7 cellular contexts compared by ENCODE assay signal in the genomic region with DNA sequence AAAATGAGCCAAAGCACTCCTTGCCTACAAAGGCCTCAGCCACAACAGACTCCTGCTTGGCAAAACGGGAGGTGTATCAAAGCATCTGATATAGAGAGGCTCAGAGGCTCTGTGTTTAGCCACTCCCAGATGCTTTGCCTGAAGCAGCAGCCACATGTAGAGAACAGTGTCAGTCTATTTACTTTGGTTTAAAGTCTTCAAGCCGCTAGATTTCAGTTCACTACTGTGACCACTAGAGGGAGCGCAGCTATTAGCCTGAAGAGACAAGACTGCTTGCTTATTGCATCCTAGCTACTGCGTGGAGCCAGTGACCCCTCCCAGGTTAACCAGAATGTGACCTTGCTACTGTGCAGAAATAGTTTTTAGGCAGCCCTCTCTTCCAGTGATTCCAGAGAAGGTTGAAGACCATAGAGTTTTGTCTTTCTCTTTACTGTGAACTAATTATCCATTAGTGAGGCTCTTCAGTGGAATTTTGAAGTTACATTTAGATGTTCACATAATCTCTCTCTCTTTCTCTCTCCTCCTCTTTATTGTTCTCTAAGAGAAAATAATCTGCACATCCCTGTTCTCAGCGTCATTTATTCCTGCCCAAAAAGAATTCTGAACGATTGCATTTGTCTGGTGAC. TPM values are rescaled to one million over a fixed set of nuclear protein-coding genes. Genes with fewer than 3 reads are reported as not detected.
A peak's percentile ranks its signal among the peaks of the same experiment; 100 is the strongest.
DNase-seq lines count a peak whose midpoint lies in the region; ATAC-seq and TF ChIP-seq lines count a peak whose summit lies in the region.

No MANE protein-coding gene starts in this region.

- no peaks in the 10 kb centered on the region for H3K4me1 ChIP-seq in heart right ventricle

- H3K27me3 ChIP-seq in heart right ventricle: peaks cover 0 to 3% (median 0%) of the 10 kb centered on the region in 7 donors

- H3K4me3 ChIP-seq in heart right ventricle: no peak overlapping the region

- 8 to 9% methylated on average over 6 of the region's 6 CpGs for WGBS in heart right ventricle, 2 donors

- H3K9me3 ChIP-seq in heart right ventricle: no peaks in the 10 kb centered on the region

- TF ChIP-seq CTCF in heart right ventricle (IDR thresholded peaks at IDR 0.05): peak; percentile 65 to 93 (median 87)

- H3K36me3 ChIP-seq in heart right ventricle: no peaks in the 10 kb centered on the region

- DNase-seq in NCI-H1105 (lab: John Stamatoyannopoulos, UW) (peak; percentile 69), SKM-1 treated with dmso at 0.1 percent for 144 hours (lab: John Stamatoyannopoulos, UW; ENCODE audit: unreplicated experiment) (peak; percentile 77), heart right ventricle (peak in 1 of 2 donors; percentile 57), putamen (ENCODE audit: low spot score) (peak; percentile 81)
- DNase-seq in activated naive CD8-positive, alpha-beta T cell treated with anti-CD3 and anti-CD28 coated beads, Interleukin-2, amount 50 U/mL, for 16 hours (ENCODE audit: low read depth, low spot score): peak; percentile 2

- H3K27ac ChIP-seq in heart right ventricle: no peak overlapping the region

- intact Hi-C loops in heart right ventricle (cut with DNase I): loop anchor here (1.0 to 5.0 kb wide), 4 partner anchors 281 to 283 kb away; no protein-coding TSS in a partner anchor

- peak; percentile 99 for ATAC-seq in GM18498 (IDR thresholded peaks at IDR 0.05; ENCODE audit: unreplicated experiment)
- ATAC-seq in HG02759 (IDR thresholded peaks at IDR 0.05; ENCODE audit: unreplicated experiment): peak; percentile 99
- ATAC-seq in heart right ventricle: peak; percentile 49 to 79 (median 65)

RNA-seq across cellular contexts. Expression of gene BMP3, which starts 39.3 kb away (rescaled TPM):
- under 1 TPM in 1 of 10 donors, not detected in 9; 0.12 TPM for total RNA-seq in heart right ventricle
- polyA plus RNA-seq in heart right ventricle: not detected
